ENCODE assay signal across 12 cellular contexts in the genomic region with DNA sequence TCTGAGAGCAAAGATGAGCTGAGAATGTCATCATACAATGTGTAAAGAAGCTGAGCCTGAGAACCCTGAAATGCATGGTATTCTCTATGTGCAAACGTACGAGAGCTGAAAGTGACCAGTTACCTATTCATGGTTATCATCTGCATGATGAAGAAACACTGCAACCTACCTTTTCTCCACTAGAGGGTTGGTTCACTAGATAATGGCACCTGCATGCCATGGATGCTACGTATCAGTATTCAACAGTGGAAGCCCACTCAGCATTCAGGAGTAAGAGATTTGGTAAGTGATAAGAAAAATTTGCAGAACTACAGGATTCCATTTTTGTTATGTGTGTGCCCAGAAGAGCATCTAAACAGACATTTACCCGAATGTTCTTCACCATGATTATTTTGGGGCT.
DNase-seq lines count a peak whose midpoint lies in the region; ATAC-seq, FAIRE-seq and TF ChIP-seq lines count a peak whose summit lies in the region.
"Had no signal": no experiment of that assay in that cellular context is flagged by ENCODE, and none has a peak within 500 bp of the region (broad histone marks: within the 10 kb centered on the region; RNA-seq: fewer than 3 reads in every experiment).

No MANE protein-coding gene starts in this region.

- no peaks in the 10 kb centered on the region for H3K9me1 ChIP-seq in K562 (ENCODE audit: control insufficient read depth, insufficient read depth, low read length)

- TF ChIP-seq EP300 in K562 (IDR thresholded peaks at IDR 0.05; ENCODE audit: low read length): no peak

- no peak overlapping the region for H3K27ac Mint-ChIP-seq in neural crest cell (ENCODE audit: unreplicated experiment)

- DNase-seq in NCI-H2107 treated with DMSO at 0.1 percent for 48 hours (lab: John Stamatoyannopoulos, UW; ENCODE audit: unreplicated experiment): peak; percentile 6
- DNase-seq in NCI-H2107 (lab: John Stamatoyannopoulos, UW): no peak
- DNase-seq in M059J (ENCODE audit: low read depth): peak; percentile 14
- peak in 2 of 4 experiments; percentile 43 to 48 for DNase-seq in K562 (ENCODE audit: extremely low read depth in 1 of 4, low spot score in 3 of 4)
- DNase-seq in neural crest cell (ENCODE audit: low read depth, low spot score): no peak
- no peak for DNase-seq in aorta
- DNase-seq in NCI-H226: no peak
- DNase-seq: naive thymus-derived CD4-positive, alpha-beta T cell; small intestine; T1000 had no signal

- TF ChIP-seq POLR2A in K562 (conservative IDR thresholded peaks at IDR 0.05): no peak

- POLR2A ChIA-PET in K562 (lab: Yijun Ruan, JAX): no interaction called here

- CTCF ChIA-PET in K562 (lab: Yijun Ruan, JAX; ENCODE audit: low intra/inter-chr PET ratio): interaction anchor here (0.6 kb wide), 1 partner anchor 87 kb away, joined by 4 read pairs; no protein-coding TSS in a partner anchor

- peaks cover 16 to 42% of the 10 kb centered on the region in 2 experiments; a peak in 4 of 5 replicates for H3K27me3 ChIP-seq in K562 (ENCODE audit: control insufficient read depth in 2 of 2, insufficient read depth in 2 of 2, low read length in 2 of 2)
- H3K27me3 ChIP-seq in aorta (ENCODE audit: control insufficient read depth in 1 of 2, insufficient read depth in 2 of 2, low read length in 1 of 2): no peaks in the 10 kb centered on the region

- TF ChIP-seq RAD21 in K562 (CRISPR knock-in tag; conservative IDR thresholded peaks at IDR 0.05 in 1 of 2, IDR thresholded peaks at IDR 0.05 in 1 of 2): peak in 1 of 2 experiments; percentile 11; a peak in 1 of 4 replicates

- H3K9me3 ChIP-seq in K562 (replicated peaks; ENCODE audit: control insufficient read depth, insufficient read depth, low read depth, low read length) (no peaks in the 10 kb centered on the region; the same call in 1 of the 2 replicates), aorta (ENCODE audit: control insufficient read depth, low read length) (no peaks in the 10 kb centered on the region)

- no peaks in the 10 kb centered on the region; the same call in 1 of the 2 replicates for H4K20me1 ChIP-seq in K562 (replicated peaks; ENCODE audit: control insufficient read depth, insufficient read depth, low read length)

- H3K36me3 Mint-ChIP-seq in neural crest cell (ENCODE audit: low read depth): peaks cover 10% of the 10 kb centered on the region
- H3K36me3 Mint-ChIP-seq: naive thymus-derived CD4-positive, alpha-beta T cell had no signal

- no peak overlapping the region for H3K4me2 ChIP-seq in K562 (ENCODE audit: insufficient read depth, low read length)

- H3K36me3 ChIP-seq in K562 (ENCODE audit: control insufficient read depth, insufficient read depth, low read length) (no peaks in the 10 kb centered on the region), aorta (ENCODE audit: control insufficient read depth in 1 of 2, insufficient read depth in 2 of 2, low read length in 1 of 2) (no peaks in the 10 kb centered on the region)

- intact Hi-C loops in K562 (cut with micrococcal nuclease): no loop called here
- intact Hi-C loops in aorta (cut with DNase I): no loop called here

- FAIRE-seq in K562 (lab: Jason Lieb, UNC): no peak
- FAIRE-seq: endometrium, small intestine had no signal

- ATAC-seq in K562 (no peak), aorta (ENCODE audit: low FRiP score) (no peak), HG03439 (IDR thresholded peaks at IDR 0.05; ENCODE audit: unreplicated experiment) (no peak)
- ATAC-seq: naive thymus-derived CD4-positive, alpha-beta T cell had no signal

- 5% methylated on average over 4 of the region's 4 CpGs for WGBS in K562 (ENCODE audit: insufficient coverage, low coverage, missing lambda C conversion rate)
- 78 to 79% methylated on average over 4 of the region's 4 CpGs for WGBS in aorta, 2 donors

- no peak overlapping the region for H3K9ac ChIP-seq in K562 (ENCODE audit: insufficient read depth in 1 of 2, low read depth in 2 of 2, low read length in 2 of 2)

- no peaks in the 10 kb centered on the region for H3K79me2 ChIP-seq in K562 (ENCODE audit: control insufficient read depth, insufficient read depth, low read length)

- H2AFZ ChIP-seq in K562 (ENCODE audit: low read depth, low read length): no peak overlapping the region

- peaks cover 12% of the 10 kb centered on the region for H3K9me3 Mint-ChIP-seq in neural crest cell

- peaks cover 11% of the 10 kb centered on the region for H3K27me3 Mint-ChIP-seq in neural crest cell (ENCODE audit: low read depth)

- in situ Hi-C loops in K562 (cut with MboI): no loop called here

- TF ChIP-seq CTCF in K562 (IDR thresholded peaks at IDR 0.05 in 2 of 3, conservative IDR thresholded peaks at IDR 0.05 in 1 of 3; ENCODE audit: insufficient read depth in 2 of 3, low read depth in 1 of 3, low read length in 3 of 3) (peak; percentile 11 to 36 (median 28); a peak in 3 of 6 replicates), neural crest cell (conservative IDR thresholded peaks at IDR 0.05) (peak; percentile 57)

- H3K4me1 ChIP-seq in K562 (replicated peaks in 1 of 2; ENCODE audit: control insufficient read depth in 2 of 2, insufficient read depth in 2 of 2, low read length in 2 of 2) (peaks cover 0 to 9% of the 10 kb centered on the region in 2 experiments; a peak in 1 of 5 replicates), aorta (ENCODE audit: control insufficient read depth in 1 of 2, insufficient read depth in 2 of 2, low read length in 2 of 2) (no peaks in the 10 kb centered on the region)

- H3K4me3 ChIP-seq in K562 (no peak overlapping the region), aorta (ENCODE audit: low read length in 2 of 2) (no peak overlapping the region)

- no peak overlapping the region for H3K27ac ChIP-seq in K562 (ENCODE audit: extremely low read depth, low read depth, low read length)
- no peak overlapping the region for H3K27ac ChIP-seq in aorta (ENCODE audit: low read depth in 1 of 2, low read length in 2 of 2)

- BruUV-seq in K562 (replicated peaks; lab: Mats Ljungman, UMichigan): no TSS peak

- H3K4me3 Mint-ChIP-seq in neural crest cell: no peak overlapping the region
- H3K4me3 Mint-ChIP-seq: naive thymus-derived CD4-positive, alpha-beta T cell had no signal

- no peaks in the 10 kb centered on the region for H3K4me1 Mint-ChIP-seq in neural crest cell

TF ChIP-seq in K562, 482 proteins besides CTCF, POLR2A, EP300 and RAD21:
- no peak for TF ChIP-seq SMAD3 (CRISPR knock-in tag; conservative IDR thresholded peaks at IDR 0.05)
- TF ChIP-seq CEBPG (CRISPR knock-in tag; IDR thresholded peaks at IDR 0.05): no peak
- TF ChIP-seq CEBPG (tag; conservative IDR thresholded peaks at IDR 0.05 in 1 of 2, IDR thresholded peaks at IDR 0.05 in 1 of 2): 0 out of 4 replicates have a peak, but pooled peaks of 1 of the 2 experiments have one; percentile 21

Comparison
In these comparisons a context has a peak if more than half of its experiments do, and no peak if none do; other contexts are left out.
1. DNase-seq: peak in NCI-H2107 treated with DMSO at 0.1 percent for 48 hours (single experiment) and M059J (single experiment); none in NCI-H2107 (single experiment), neural crest cell (single experiment), aorta (0 of 2) and NCI-H226 (single experiment).